1 cellular context compared by ENCODE assay signal in the genomic region with DNA sequence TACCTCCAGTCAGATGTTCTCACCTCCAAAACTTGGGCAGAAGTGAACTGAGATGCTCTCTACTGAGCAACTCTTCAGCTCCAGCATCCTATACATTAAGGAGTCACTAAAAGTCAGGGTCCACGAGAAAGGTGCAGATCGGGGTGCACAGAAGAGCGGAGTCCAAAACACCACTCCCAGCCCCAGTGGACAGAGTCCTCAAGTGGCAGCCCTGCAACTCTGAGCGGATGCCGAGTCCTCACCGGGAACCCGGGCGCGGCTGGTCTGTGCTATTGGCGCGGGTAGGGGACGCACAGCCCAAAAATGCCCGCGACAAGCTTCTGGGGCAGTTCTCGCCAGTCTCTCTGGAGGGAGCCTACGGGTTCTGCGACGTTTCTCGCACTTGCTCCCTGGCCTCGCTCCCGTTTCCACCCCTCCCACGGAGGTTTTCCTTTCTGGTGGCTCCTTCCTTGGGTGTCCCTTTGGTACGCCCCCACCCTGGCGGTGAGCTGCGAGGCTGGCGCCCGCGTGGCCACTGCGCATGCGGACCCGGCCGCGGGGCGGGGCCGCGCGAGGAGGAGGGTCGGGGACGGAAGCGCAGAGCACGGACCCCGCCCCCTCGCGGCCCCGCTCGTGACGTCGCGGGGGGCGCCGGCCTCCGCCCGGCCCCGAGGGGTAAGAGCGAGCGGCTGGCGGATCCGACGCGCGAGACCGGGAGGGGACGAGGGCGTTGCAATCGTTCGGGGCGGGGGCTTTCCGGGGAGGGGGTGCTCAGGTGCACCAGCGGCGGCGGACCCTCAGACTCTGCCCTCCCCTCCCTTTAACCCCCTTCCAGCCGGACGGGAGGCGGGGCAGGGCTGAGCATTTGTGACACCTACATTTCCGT.
TF ChIP-seq lines count a peak whose summit lies in the region.

A gene with protein sequence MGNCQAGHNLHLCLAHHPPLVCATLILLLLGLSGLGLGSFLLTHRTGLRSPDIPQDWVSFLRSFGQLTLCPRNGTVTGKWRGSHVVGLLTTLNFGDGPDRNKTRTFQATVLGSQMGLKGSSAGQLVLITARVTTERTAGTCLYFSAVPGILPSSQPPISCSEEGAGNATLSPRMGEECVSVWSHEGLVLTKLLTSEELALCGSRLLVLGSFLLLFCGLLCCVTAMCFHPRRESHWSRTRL (plus strand): TSS at position 601 of the 865 bp plus-strand sequence. CDS start 1,065 bp downstream, outside the sequence.

TF ChIP-seq in H1, 55 proteins besides CTCF, POLR2A, EP300 and RAD21 (continued from another document):
- TF ChIP-seq SUZ12 (IDR thresholded peaks at IDR 0.05; ENCODE audit: low read length) = no peak
- 0 out of 2 replicates have a peak, but pooled peaks have one; percentile 22 for TF ChIP-seq POLR2AphosphoS5 (IDR thresholded peaks at IDR 0.05; ENCODE audit: low read depth, low read length)
- no peak for TF ChIP-seq BCL11A (IDR thresholded peaks at IDR 0.05; ENCODE audit: low read depth in 2 of 2, low read length in 2 of 2)
